14 cellular contexts compared by ENCODE assay signal in genomic region chr2:20011276-20012031, GRCh38. TPM values are rescaled to one million over a fixed set of nuclear protein-coding genes. Genes with fewer than 3 reads are reported as not detected.
A peak's percentile ranks its signal among the peaks of the same experiment; 100 is the strongest.
DNase-seq lines count a peak whose midpoint lies in the region; ATAC-seq and TF ChIP-seq lines count a peak whose summit lies in the region.
"Had no signal": no experiment of that assay in that cellular context is flagged by ENCODE, and none has a peak within 500 bp of the region (broad histone marks: within the 10 kb centered on the region; RNA-seq: fewer than 3 reads in every experiment).

No MANE protein-coding gene starts in this region.

- H2AK5ac ChIP-seq in IMR-90 (ENCODE audit: low read depth, low read length) = 0 out of 2 replicates have a peak overlapping the region, but pooled peaks have one; percentile 8

- H3K36me3 ChIP-seq in IMR-90 (ENCODE audit: control insufficient read depth, insufficient read depth, low read length) = no peaks in the 10 kb centered on the region
- no peaks in the 10 kb centered on the region for H3K36me3 ChIP-seq in naive thymus-derived CD4-positive, alpha-beta T cell (ENCODE audit: control insufficient read depth in 2 of 3, insufficient read depth in 3 of 3, low read length in 3 of 3)
- H3K36me3 ChIP-seq: prostate gland, upper lobe of right lung had no signal

- no peak overlapping the region for H4K91ac ChIP-seq in IMR-90 (ENCODE audit: insufficient read depth, low read depth, low read length)

- no peaks in the 10 kb centered on the region for H3K9me3 ChIP-seq in CD4-positive, alpha-beta T cell (ENCODE audit: control insufficient read depth, low read length)
- H3K9me3 ChIP-seq in IMR-90 (ENCODE audit: control insufficient read depth, insufficient read depth, low read length) = no peaks in the 10 kb centered on the region
- no peaks in the 10 kb centered on the region for H3K9me3 ChIP-seq in naive thymus-derived CD4-positive, alpha-beta T cell (ENCODE audit: control insufficient read depth in 2 of 3, low read length in 3 of 3)
- H3K9me3 ChIP-seq: prostate gland, upper lobe of right lung had no signal

- no peaks in the 10 kb centered on the region for H3K9me1 ChIP-seq in IMR-90 (ENCODE audit: insufficient read depth, low read length)

- no TSS peak for BruUV-seq in IMR-90 (replicated peaks; lab: Mats Ljungman, UMichigan)

- no peaks in the 10 kb centered on the region for H3K36me3 Mint-ChIP-seq in CD4-positive, alpha-beta T cell (ENCODE audit: low read depth)
- H3K36me3 Mint-ChIP-seq in naive thymus-derived CD4-positive, alpha-beta T cell = peaks cover 0 to 2% (median 0%) of the 10 kb centered on the region in 5 donors

- no peak overlapping the region for H3K56ac ChIP-seq in IMR-90 (ENCODE audit: extremely low read depth, insufficient read depth, low read length)

- peaks cover 14% of the 10 kb centered on the region for H3K4me1 Mint-ChIP-seq in CD4-positive, alpha-beta T cell (ENCODE audit: low read depth)
- peaks cover 5 to 16% (median 14%) of the 10 kb centered on the region in 7 donors for H3K4me1 Mint-ChIP-seq in naive thymus-derived CD4-positive, alpha-beta T cell

- H4K20me1 ChIP-seq in IMR-90 (ENCODE audit: insufficient read depth, low read length) = no peaks in the 10 kb centered on the region

- POLR2A ChIA-PET in CD4-positive, alpha-beta T cell (lab: Charles Lee) = no interaction called here
- POLR2A ChIA-PET in IMR-90 (lab: Charles Lee; ENCODE audit: unreplicated experiment) = no interaction called here
- POLR2A ChIA-PET in naive thymus-derived CD4-positive, alpha-beta T cell (lab: Charles Lee) = no interaction called here

- no peak overlapping the region for H3K27ac ChIP-seq in CD4-positive, alpha-beta T cell (ENCODE audit: low read depth, low read length)
- H3K27ac ChIP-seq in IMR-90 (ENCODE audit: insufficient read depth, low read length) = no peak overlapping the region
- no peak overlapping the region for H3K27ac ChIP-seq in naive thymus-derived CD4-positive, alpha-beta T cell (ENCODE audit: low read depth, low read length)

- H3K9me3 Mint-ChIP-seq in CD4-positive, alpha-beta T cell = no peaks in the 10 kb centered on the region
- peaks cover 0 to 7% (median 5%) of the 10 kb centered on the region in 11 donors for H3K9me3 Mint-ChIP-seq in naive thymus-derived CD4-positive, alpha-beta T cell

- dilution Hi-C loops in IMR-90 (cut with HindIII; ENCODE audit: low sequenced_read_pairs, unreplicated experiment) = no loop called here

- no peak overlapping the region for H2BK5ac ChIP-seq in IMR-90 (ENCODE audit: low read depth, low read length, poor library complexity, severe bottlenecking)

- H2BK20ac ChIP-seq in IMR-90 (ENCODE audit: low read depth, low read length) = no peak overlapping the region

- WGBS in IMR-90 (ENCODE audit: extremely low coverage in 2 of 2, insufficient read length in 1 of 2), 2 experiments = no CpG with 5 or more reads among the region's 14 CpGs

- no peak for TF ChIP-seq CTCF in CD4-positive, alpha-beta T cell (IDR thresholded peaks at IDR 0.05)
- TF ChIP-seq CTCF in IMR-90 (conservative IDR thresholded peaks at IDR 0.05; ENCODE audit: low read depth, low read length) = no peak
- TF ChIP-seq CTCF in choroid plexus epithelial cell (conservative IDR thresholded peaks at IDR 0.05; ENCODE audit: low read depth, low read length) = no peak

- H2BK15ac ChIP-seq in IMR-90 (ENCODE audit: low read depth, low read length) = no peak overlapping the region

- H3K4me3 Mint-ChIP-seq in CD4-positive, alpha-beta T cell = peak overlapping the region; percentile 83
- H3K4me3 Mint-ChIP-seq in naive thymus-derived CD4-positive, alpha-beta T cell = peak overlapping the region; percentile 48 to 82 (median 65)

- peak overlapping the region; percentile 80 for H3K23ac ChIP-seq in IMR-90 (ENCODE audit: low read depth, low read length)

- no peak overlapping the region for H2BK120ac ChIP-seq in IMR-90 (ENCODE audit: low read depth, low read length)

- no peak for TF ChIP-seq RAD21 in IMR-90 (IDR thresholded peaks at IDR 0.05; ENCODE audit: low read length)

- no peak overlapping the region for H4K5ac ChIP-seq in IMR-90 (ENCODE audit: low read depth, low read length)

- no peak overlapping the region; the same call in 1 of the 2 replicates for H3K4ac ChIP-seq in IMR-90 (ENCODE audit: low read depth, low read length)

- no peak overlapping the region; the same call in 1 of the 2 replicates for H3K14ac ChIP-seq in IMR-90 (replicated peaks; ENCODE audit: low read depth, low read length)

- CTCF ChIA-PET in CD4-positive, alpha-beta T cell (lab: Charles Lee) = interaction anchor here (1.2 kb wide), 1 partner anchor 54 kb away, joined by 3 read pairs; no protein-coding TSS in a partner anchor
- CTCF ChIA-PET in IMR-90 (lab: Yijun Ruan, JAX) = no interaction called here
- CTCF ChIA-PET in naive thymus-derived CD4-positive, alpha-beta T cell (lab: Charles Lee) = no interaction called here

- peak overlapping the region; percentile 90 for H2AK9ac ChIP-seq in IMR-90 (replicated peaks; ENCODE audit: low read depth, low read length, poor library complexity)

- H3K27me3 Mint-ChIP-seq in CD4-positive, alpha-beta T cell = peaks cover 70% of the 10 kb centered on the region
- H3K27me3 Mint-ChIP-seq in naive thymus-derived CD4-positive, alpha-beta T cell = peaks cover 42 to 67% (median 63%) of the 10 kb centered on the region in 5 donors

- H2AFZ ChIP-seq in IMR-90 (replicated peaks; ENCODE audit: low read length, poor library complexity) = peak overlapping the region; percentile 92

- H3K4me3 ChIP-seq in IMR-90 (ENCODE audit: insufficient read depth, low read depth, low read length) = no peak overlapping the region
- peak overlapping the region; percentile 63 for H3K4me3 ChIP-seq in choroid plexus epithelial cell (ENCODE audit: low read depth, low read length)
- no peak overlapping the region for H3K4me3 ChIP-seq in naive thymus-derived CD4-positive, alpha-beta T cell (ENCODE audit: low read length)

- H4K8ac ChIP-seq in IMR-90 (ENCODE audit: low read depth in 2 of 2, low read length in 2 of 2) = no peak overlapping the region; a peak in 1 of 4 replicates

- intact Hi-C loops in CD4-positive, alpha-beta T cell (cut with DNase I, micrococcal nuclease) = no loop called here
- intact Hi-C loops in IMR-90 (cut with micrococcal nuclease) = no loop called here
- intact Hi-C loops in naive thymus-derived CD4-positive, alpha-beta T cell (cut with micrococcal nuclease) = no loop called here

- no peak for DNase-seq in CD4-positive, alpha-beta T cell
- no peak for DNase-seq in IMR-90
- DNase-seq in choroid plexus epithelial cell (ENCODE audit: low read depth) = no peak
- no peak for DNase-seq in naive thymus-derived CD4-positive, alpha-beta T cell
- DNase-seq in A172 (ENCODE audit: low spot score) = no peak
- DNase-seq in HCEC 1CT = no peak
- DNase-seq: COR-L47, erythroblast, kidney glomerular epithelial cell, NCI-H1105 had no signal

- peaks cover 28% of the 10 kb centered on the region for H3K27me3 ChIP-seq in CD4-positive, alpha-beta T cell (ENCODE audit: control insufficient read depth, insufficient read depth, low read length)
- peaks cover 14% of the 10 kb centered on the region for H3K27me3 ChIP-seq in IMR-90 (ENCODE audit: control insufficient read depth, insufficient read depth, low read length)
- no peaks in the 10 kb centered on the region for H3K27me3 ChIP-seq in naive thymus-derived CD4-positive, alpha-beta T cell (ENCODE audit: control insufficient read depth in 2 of 2, insufficient read depth in 2 of 2, low read length in 2 of 2)

- no peaks in the 10 kb centered on the region for H3K79me1 ChIP-seq in IMR-90 (ENCODE audit: low read depth in 1 of 2, low read length in 2 of 2)

- ATAC-seq in CD4-positive, alpha-beta T cell (ENCODE audit: poor library complexity) = no peak
- no peak for ATAC-seq in IMR-90 (ENCODE audit: low read depth)
- ATAC-seq in naive thymus-derived CD4-positive, alpha-beta T cell = no peak
- ATAC-seq in GM18867 (IDR thresholded peaks at IDR 0.05; ENCODE audit: unreplicated experiment) = no peak
- ATAC-seq in GM19455 (IDR thresholded peaks at IDR 0.05; ENCODE audit: unreplicated experiment) = no peak

- no peak overlapping the region for H3K27ac Mint-ChIP-seq in CD4-positive, alpha-beta T cell
- peak overlapping the region in 1 of 9 donors; percentile 79 for H3K27ac Mint-ChIP-seq in naive thymus-derived CD4-positive, alpha-beta T cell

- H3K4me1 ChIP-seq in IMR-90 (ENCODE audit: control insufficient read depth, insufficient read depth, low read length) = peaks cover 3% of the 10 kb centered on the region
- H3K4me1 ChIP-seq in naive thymus-derived CD4-positive, alpha-beta T cell (ENCODE audit: control insufficient read depth in 2 of 2, insufficient read depth in 2 of 2, low read length in 2 of 2) = peaks cover 0 to 3% of the 10 kb centered on the region in 2 donors
- H3K4me1 ChIP-seq: prostate gland had no signal

- TF ChIP-seq POLR2A in IMR-90 (IDR thresholded peaks at IDR 0.05; ENCODE audit: low read depth, low read length) = no peak

- no peak overlapping the region for H3K9ac ChIP-seq in IMR-90 (ENCODE audit: low read depth, low read length)

- in situ Hi-C loops in IMR-90 (cut with MboI; ENCODE audit: low sequenced_read_pairs) = no loop called here

- H3K4me2 ChIP-seq in IMR-90 (ENCODE audit: low read depth, low read length) = no peak overlapping the region

- H3K18ac ChIP-seq in IMR-90 (ENCODE audit: low read depth, low read length) = no peak overlapping the region

RNA-seq across cellular contexts. Expression of gene MATN3, which starts 1.0 kb away (rescaled TPM):
- total RNA-seq in CD4-positive, alpha-beta T cell = not detected
- 0.90 and 1.1 TPM in 2 replicates for total RNA-seq in IMR-90 (2012; rRNA removed)
- polyA plus RNA-seq in IMR-90 (2012; rRNA removed) = 2.2 and 3.0 TPM in 2 replicates
- 2.3 and 2.8 TPM in 2 replicates for polyA plus RNA-seq in IMR-90 (2012; cell fraction: cytosol; rRNA removed)
- polyA plus RNA-seq in IMR-90 (2012; cell fraction: nucleus; rRNA removed; ENCODE audit: low replicate concordance) = 1.1 and 1.9 TPM in 2 replicates
- total RNA-seq in naive thymus-derived CD4-positive, alpha-beta T cell = not detected
- not detected for polyA plus RNA-seq in naive thymus-derived CD4-positive, alpha-beta T cell
- 13.4 and 16.1 TPM in 2 replicates for total RNA-seq in A172 (2014; rRNA removed; shearing (Covaris generic))

RNA-seq across cellular contexts. Expression of gene WDR35, which starts 21.5 kb away (rescaled TPM):
- 1 to 10 TPM; 2.8 to 3.2 TPM for total RNA-seq in CD4-positive, alpha-beta T cell
- 8.1 and 12.2 TPM in 2 replicates for total RNA-seq in IMR-90 (2012; rRNA removed)
- 2.7 and 3.4 TPM in 2 replicates for polyA plus RNA-seq in IMR-90 (2012; rRNA removed)
- 0.33 and 0.62 TPM in 2 replicates for polyA plus RNA-seq in IMR-90 (2012; cell fraction: cytosol; rRNA removed)
- 0.97 and 9.1 TPM in 2 replicates for polyA plus RNA-seq in IMR-90 (2012; cell fraction: nucleus; rRNA removed; ENCODE audit: low replicate concordance)
- total RNA-seq in naive thymus-derived CD4-positive, alpha-beta T cell = 1 to 10 TPM; 3.2 to 6.0 (median 3.7) TPM
- polyA plus RNA-seq in naive thymus-derived CD4-positive, alpha-beta T cell = 1 to 10 TPM; 1.5 to 2.0 TPM
- 14.7 and 16.7 TPM in 2 replicates for total RNA-seq in A172 (2014; rRNA removed; shearing (Covaris generic))

RNA-seq across cellular contexts. Expression of gene LAPTM4A, which starts 40.0 kb away (rescaled TPM):
- total RNA-seq in CD4-positive, alpha-beta T cell = 10 to 100 TPM; 59.4 to 62.0 TPM
- total RNA-seq in IMR-90 (2012; rRNA removed) = 97.7 and 221 TPM in 2 replicates
- polyA plus RNA-seq in IMR-90 (2012; rRNA removed) = 378 and 401 TPM in 2 replicates
- polyA plus RNA-seq in IMR-90 (2012; cell fraction: cytosol; rRNA removed) = 100 and 185 TPM in 2 replicates
- 33.9 and 158 TPM in 2 replicates for polyA plus RNA-seq in IMR-90 (2012; cell fraction: nucleus; rRNA removed; ENCODE audit: low replicate concordance)
- 10 to 100 TPM; 32.3 to 78.2 (median 48.7) TPM for total RNA-seq in naive thymus-derived CD4-positive, alpha-beta T cell
- polyA plus RNA-seq in naive thymus-derived CD4-positive, alpha-beta T cell = 100 to 1,000 TPM; 103 to 106 TPM
- 488 and 537 TPM in 2 replicates for total RNA-seq in A172 (2014; rRNA removed; shearing (Covaris generic))
